In the genomic region with DNA sequence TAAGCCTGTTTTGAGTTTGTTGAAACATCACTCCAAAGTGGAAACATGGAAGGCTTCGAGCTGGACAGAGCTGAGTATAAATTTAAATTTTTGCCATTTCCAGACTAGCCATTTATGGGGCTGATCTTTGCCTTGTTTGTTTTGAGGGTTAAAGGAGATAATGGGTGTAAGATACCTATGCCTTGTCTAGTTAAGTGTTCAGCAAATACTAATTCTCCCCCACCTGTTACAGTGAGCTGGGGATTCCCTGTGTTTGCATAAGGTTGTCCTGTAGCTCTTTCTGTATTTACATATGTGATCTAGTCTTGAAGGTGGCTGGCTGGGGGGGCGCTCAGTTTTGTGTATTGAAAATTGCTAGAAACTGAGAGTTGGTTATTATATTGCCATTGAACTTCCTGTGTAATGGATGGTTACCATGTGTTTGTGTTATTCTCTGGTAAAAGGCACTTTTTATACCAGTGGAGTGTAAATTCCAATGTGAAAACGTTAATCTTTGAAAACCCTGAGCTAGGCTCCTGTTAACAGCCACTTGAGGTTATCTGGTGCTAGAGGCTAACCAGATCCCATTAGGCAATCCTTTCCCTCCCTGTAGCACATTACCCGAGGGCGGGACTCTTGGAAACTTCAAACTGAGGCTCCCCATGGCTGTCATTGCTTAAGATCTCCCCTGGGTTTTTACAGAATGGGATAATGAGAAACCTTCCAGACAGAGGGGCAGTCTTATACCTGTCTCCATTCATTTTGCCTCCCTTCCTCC, we compare ENCODE assay signal across 1 cellular context.
TF ChIP-seq lines count a peak whose summit lies in the region.

No MANE protein-coding gene starts in this region.

TF ChIP-seq in HepG2, 621 proteins besides CTCF, POLR2A, EP300 and RAD21 (continued from another document and continues in another):
- TF ChIP-seq ZNF766 (CRISPR knock-in tag; IDR thresholded peaks at IDR 0.05; ENCODE audit: borderline replicate concordance) (no peak), SRY (CRISPR knock-in tag; IDR thresholded peaks at IDR 0.05) (no peak), CCDC6 (CRISPR knock-in tag; IDR thresholded peaks at IDR 0.05) (no peak), ZBTB3 (CRISPR knock-in tag; IDR thresholded peaks at IDR 0.05; ENCODE audit: borderline replicate concordance, low read depth) (no peak), KMT2B (CRISPR knock-in tag; IDR thresholded peaks at IDR 0.05) (no peak), TCF12 (IDR thresholded peaks at IDR 0.05) (no peak), TCF12 (CRISPR knock-in tag; IDR thresholded peaks at IDR 0.05) (no peak), ZBTB8A (CRISPR knock-in tag; IDR thresholded peaks at IDR 0.05; ENCODE audit: borderline replicate concordance, low read depth) (no peak), ZBTB20 (CRISPR knock-in tag; IDR thresholded peaks at IDR 0.05; ENCODE audit: borderline replicate concordance, low read depth) (no peak), NR2F2 (IDR thresholded peaks at IDR 0.05; ENCODE audit: borderline replicate concordance, low read depth) (peak; percentile 71; the same call in 1 of the 2 replicates), MED13 (CRISPR knock-in tag; IDR thresholded peaks at IDR 0.05) (no peak), SNAPC5 (CRISPR knock-in tag; IDR thresholded peaks at IDR 0.05; ENCODE audit: borderline replicate concordance) (no peak), ZNF256 (CRISPR knock-in tag; conservative IDR thresholded peaks at IDR 0.05) (no peak), ZMYM4 (CRISPR knock-in tag; IDR thresholded peaks at IDR 0.05) (peak; percentile 52; the same call in 1 of the 2 replicates), PAXIP1 (CRISPR knock-in tag; conservative IDR thresholded peaks at IDR 0.05) (peak; percentile 86), SP140L (CRISPR knock-in tag; IDR thresholded peaks at IDR 0.05; ENCODE audit: borderline replicate concordance) (no peak), KLF13 (CRISPR knock-in tag; IDR thresholded peaks at IDR 0.05) (no peak), REST (IDR thresholded peaks at IDR 0.05; ENCODE audit: borderline replicate concordance in 1 of 2, low read depth in 1 of 2, low read length in 2 of 2) (peak in 1 of 2 experiments; percentile 63; a peak in 2 of 4 replicates), TFDP1 (CRISPR knock-in tag; IDR thresholded peaks at IDR 0.05; ENCODE audit: borderline replicate concordance) (peak; percentile 37; the same call in 1 of the 2 replicates), RBFOX2 (IDR thresholded peaks at IDR 0.05; ENCODE audit: low read depth, low read length) (no peak), FOXC1 (CRISPR knock-in tag; IDR thresholded peaks at IDR 0.05; ENCODE audit: borderline replicate concordance) (no peak), ZNF264 (CRISPR knock-in tag; IDR thresholded peaks at IDR 0.05) (peak; percentile 9; the same call in 1 of the 2 replicates), NBN (conservative IDR thresholded peaks at IDR 0.05) (no peak), DNMT1 (CRISPR knock-in tag; IDR thresholded peaks at IDR 0.05) (no peak), EEA1 (CRISPR knock-in tag; IDR thresholded peaks at IDR 0.05; ENCODE audit: borderline replicate concordance) (no peak), PCBP1 (IDR thresholded peaks at IDR 0.05; ENCODE audit: borderline replicate concordance, low read depth, low read length) (no peak), SMAD9 (CRISPR knock-in tag; IDR thresholded peaks at IDR 0.05) (no peak), ATF3 (CRISPR knock-in tag; IDR thresholded peaks at IDR 0.05) (0 out of 2 replicates have a peak, but pooled peaks have one; percentile 29), ZNF546 (CRISPR knock-in tag; conservative IDR thresholded peaks at IDR 0.05) (no peak), PHF8 (CRISPR knock-in tag; IDR thresholded peaks at IDR 0.05) (no peak), ARNT2 (CRISPR knock-in tag; IDR thresholded peaks at IDR 0.05; ENCODE audit: low read depth) (no peak), ISX (CRISPR knock-in tag; conservative IDR thresholded peaks at IDR 0.05) (no peak)
- TF ChIP-seq, protein P1, sequence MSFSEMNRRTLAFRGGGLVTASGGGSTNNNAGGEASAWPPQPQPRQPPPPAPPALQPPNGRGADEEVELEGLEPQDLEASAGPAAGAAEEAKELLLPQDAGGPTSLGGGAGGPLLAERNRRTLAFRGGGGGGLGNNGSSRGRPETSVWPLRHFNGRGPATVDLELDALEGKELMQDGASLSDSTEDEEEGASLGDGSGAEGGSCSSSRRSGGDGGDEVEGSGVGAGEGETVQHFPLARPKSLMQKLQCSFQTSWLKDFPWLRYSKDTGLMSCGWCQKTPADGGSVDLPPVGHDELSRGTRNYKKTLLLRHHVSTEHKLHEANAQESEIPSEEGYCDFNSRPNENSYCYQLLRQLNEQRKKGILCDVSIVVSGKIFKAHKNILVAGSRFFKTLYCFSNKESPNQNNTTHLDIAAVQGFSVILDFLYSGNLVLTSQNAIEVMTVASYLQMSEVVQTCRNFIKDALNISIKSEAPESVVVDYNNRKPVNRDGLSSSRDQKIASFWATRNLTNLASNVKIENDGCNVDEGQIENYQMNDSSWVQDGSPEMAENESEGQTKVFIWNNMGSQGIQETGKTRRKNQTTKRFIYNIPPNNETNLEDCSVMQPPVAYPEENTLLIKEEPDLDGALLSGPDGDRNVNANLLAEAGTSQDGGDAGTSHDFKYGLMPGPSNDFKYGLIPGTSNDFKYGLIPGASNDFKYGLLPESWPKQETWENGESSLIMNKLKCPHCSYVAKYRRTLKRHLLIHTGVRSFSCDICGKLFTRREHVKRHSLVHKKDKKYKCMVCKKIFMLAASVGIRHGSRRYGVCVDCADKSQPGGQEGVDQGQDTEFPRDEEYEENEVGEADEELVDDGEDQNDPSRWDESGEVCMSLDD (CRISPR knock-in tag; IDR thresholded peaks at IDR 0.05; ENCODE audit: borderline replicate concordance), result no peak; the same call in 1 of the 2 replicates
- TF ChIP-seq, protein P2, sequence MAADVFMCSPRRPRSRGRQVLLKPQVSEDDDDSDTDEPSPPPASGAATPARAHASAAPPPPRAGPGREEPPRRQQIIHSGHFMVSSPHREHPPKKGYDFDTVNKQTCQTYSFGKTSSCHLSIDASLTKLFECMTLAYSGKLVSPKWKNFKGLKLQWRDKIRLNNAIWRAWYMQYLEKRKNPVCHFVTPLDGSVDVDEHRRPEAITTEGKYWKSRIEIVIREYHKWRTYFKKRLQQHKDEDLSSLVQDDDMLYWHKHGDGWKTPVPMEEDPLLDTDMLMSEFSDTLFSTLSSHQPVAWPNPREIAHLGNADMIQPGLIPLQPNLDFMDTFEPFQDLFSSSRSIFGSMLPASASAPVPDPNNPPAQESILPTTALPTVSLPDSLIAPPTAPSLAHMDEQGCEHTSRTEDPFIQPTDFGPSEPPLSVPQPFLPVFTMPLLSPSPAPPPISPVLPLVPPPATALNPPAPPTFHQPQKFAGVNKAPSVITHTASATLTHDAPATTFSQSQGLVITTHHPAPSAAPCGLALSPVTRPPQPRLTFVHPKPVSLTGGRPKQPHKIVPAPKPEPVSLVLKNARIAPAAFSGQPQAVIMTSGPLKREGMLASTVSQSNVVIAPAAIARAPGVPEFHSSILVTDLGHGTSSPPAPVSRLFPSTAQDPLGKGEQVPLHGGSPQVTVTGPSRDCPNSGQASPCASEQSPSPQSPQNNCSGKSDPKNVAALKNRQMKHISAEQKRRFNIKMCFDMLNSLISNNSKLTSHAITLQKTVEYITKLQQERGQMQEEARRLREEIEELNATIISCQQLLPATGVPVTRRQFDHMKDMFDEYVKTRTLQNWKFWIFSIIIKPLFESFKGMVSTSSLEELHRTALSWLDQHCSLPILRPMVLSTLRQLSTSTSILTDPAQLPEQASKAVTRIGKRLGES (CRISPR knock-in tag; IDR thresholded peaks at IDR 0.05; ENCODE audit: borderline replicate concordance), result no peak
- TF ChIP-seq, protein P3, sequence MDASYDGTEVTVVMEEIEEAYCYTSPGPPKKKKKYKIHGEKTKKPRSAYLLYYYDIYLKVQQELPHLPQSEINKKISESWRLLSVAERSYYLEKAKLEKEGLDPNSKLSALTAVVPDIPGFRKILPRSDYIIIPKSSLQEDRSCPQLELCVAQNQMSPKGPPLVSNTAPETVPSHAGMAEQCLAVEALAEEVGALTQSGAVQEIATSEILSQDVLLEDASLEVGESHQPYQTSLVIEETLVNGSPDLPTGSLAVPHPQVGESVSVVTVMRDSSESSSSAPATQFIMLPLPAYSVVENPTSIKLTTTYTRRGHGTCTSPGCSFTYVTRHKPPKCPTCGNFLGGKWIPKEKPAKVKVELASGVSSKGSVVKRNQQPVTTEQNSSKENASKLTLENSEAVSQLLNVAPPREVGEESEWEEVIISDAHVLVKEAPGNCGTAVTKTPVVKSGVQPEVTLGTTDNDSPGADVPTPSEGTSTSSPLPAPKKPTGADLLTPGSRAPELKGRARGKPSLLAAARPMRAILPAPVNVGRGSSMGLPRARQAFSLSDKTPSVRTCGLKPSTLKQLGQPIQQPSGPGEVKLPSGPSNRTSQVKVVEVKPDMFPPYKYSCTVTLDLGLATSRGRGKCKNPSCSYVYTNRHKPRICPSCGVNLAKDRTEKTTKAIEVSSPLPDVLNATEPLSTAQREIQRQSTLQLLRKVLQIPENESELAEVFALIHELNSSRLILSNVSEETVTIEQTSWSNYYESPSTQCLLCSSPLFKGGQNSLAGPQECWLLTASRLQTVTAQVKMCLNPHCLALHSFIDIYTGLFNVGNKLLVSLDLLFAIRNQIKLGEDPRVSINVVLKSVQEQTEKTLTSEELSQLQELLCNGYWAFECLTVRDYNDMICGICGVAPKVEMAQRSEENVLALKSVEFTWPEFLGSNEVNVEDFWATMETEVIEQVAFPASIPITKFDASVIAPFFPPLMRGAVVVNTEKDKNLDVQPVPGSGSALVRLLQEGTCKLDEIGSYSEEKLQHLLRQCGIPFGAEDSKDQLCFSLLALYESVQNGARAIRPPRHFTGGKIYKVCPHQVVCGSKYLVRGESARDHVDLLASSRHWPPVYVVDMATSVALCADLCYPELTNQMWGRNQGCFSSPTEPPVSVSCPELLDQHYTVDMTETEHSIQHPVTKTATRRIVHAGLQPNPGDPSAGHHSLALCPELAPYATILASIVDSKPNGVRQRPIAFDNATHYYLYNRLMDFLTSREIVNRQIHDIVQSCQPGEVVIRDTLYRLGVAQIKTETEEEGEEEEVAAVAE (CRISPR knock-in tag; IDR thresholded peaks at IDR 0.05; ENCODE audit: borderline replicate concordance), result no peak
- TF ChIP-seq, protein P4, sequence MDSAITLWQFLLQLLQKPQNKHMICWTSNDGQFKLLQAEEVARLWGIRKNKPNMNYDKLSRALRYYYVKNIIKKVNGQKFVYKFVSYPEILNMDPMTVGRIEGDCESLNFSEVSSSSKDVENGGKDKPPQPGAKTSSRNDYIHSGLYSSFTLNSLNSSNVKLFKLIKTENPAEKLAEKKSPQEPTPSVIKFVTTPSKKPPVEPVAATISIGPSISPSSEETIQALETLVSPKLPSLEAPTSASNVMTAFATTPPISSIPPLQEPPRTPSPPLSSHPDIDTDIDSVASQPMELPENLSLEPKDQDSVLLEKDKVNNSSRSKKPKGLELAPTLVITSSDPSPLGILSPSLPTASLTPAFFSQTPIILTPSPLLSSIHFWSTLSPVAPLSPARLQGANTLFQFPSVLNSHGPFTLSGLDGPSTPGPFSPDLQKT (CRISPR knock-in tag; IDR thresholded peaks at IDR 0.05; ENCODE audit: borderline replicate concordance), result no peak
